In genomic region chr6:5511924-5512323, GRCh38 we compare ENCODE assay signal across 1 cellular context.
TF ChIP-seq lines count a peak whose summit lies in the region.

No MANE protein-coding gene starts in this region.

TF ChIP-seq in SK-N-SH, 30 proteins besides CTCF, POLR2A, EP300 and RAD21 (continued from another document):
- no peak for TF ChIP-seq IRF3 (IDR thresholded peaks at IDR 0.05; ENCODE audit: low read depth, low read length)
- TF ChIP-seq FOXM1 (IDR thresholded peaks at IDR 0.05; ENCODE audit: low read depth) = 0 out of 2 replicates have a peak, but pooled peaks have one; percentile 63
- TF ChIP-seq MAX (IDR thresholded peaks at IDR 0.05; ENCODE audit: low read depth) = no peak
- peak; percentile 63; the same call in 1 of the 2 replicates for TF ChIP-seq MEF2A (IDR thresholded peaks at IDR 0.05; ENCODE audit: borderline replicate concordance, low read depth)
- peak; percentile 75 for TF ChIP-seq JUND (IDR thresholded peaks at IDR 0.05)
- peak; percentile 24; the same call in 1 of the 2 replicates for TF ChIP-seq RXRA (IDR thresholded peaks at IDR 0.05; ENCODE audit: borderline replicate concordance, low read depth)
- no peak for TF ChIP-seq FOXJ3 (CRISPR knock-in tag; IDR thresholded peaks at IDR 0.05)
- TF ChIP-seq MXI1 (IDR thresholded peaks at IDR 0.05; ENCODE audit: low read depth, low read length) = no peak
- TF ChIP-seq ZBTB33 (IDR thresholded peaks at IDR 0.05; ENCODE audit: borderline replicate concordance, low read depth) = no peak
- no peak for TF ChIP-seq USF2 (IDR thresholded peaks at IDR 0.05; ENCODE audit: borderline replicate concordance, low read depth, low read length)
- peak; percentile 15; the same call in 1 of the 2 replicates for TF ChIP-seq POLR2AphosphoS5 (IDR thresholded peaks at IDR 0.05; ENCODE audit: low read depth, low read length)
- TF ChIP-seq GABPA (IDR thresholded peaks at IDR 0.05; ENCODE audit: low read depth) = no peak
- TF ChIP-seq TCF12 (IDR thresholded peaks at IDR 0.05) = peak; percentile 85
- peak; percentile 76; the same call in 1 of the 2 replicates for TF ChIP-seq TEAD4 (IDR thresholded peaks at IDR 0.05; ENCODE audit: borderline replicate concordance, insufficient read depth)
